In genomic region chr21:15520811-15521643, GRCh38 we compare ENCODE assay signal across 10 cellular contexts.
A peak's percentile ranks its signal among the peaks of the same experiment; 100 is the strongest.
DNase-seq lines count a peak whose midpoint lies in the region; ATAC-seq, FAIRE-seq and TF ChIP-seq lines count a peak whose summit lies in the region.
"Had no signal": no experiment of that assay in that cellular context is flagged by ENCODE, and none has a peak within 500 bp of the region (broad histone marks: within the 10 kb centered on the region; RNA-seq: fewer than 3 reads in every experiment).

No MANE protein-coding gene starts in this region.

- no peak for FAIRE-seq in HepG2 (lab: Jason Lieb, UNC)
- FAIRE-seq: astrocyte had no signal

- 33% methylated on average over 3 of the region's 4 CpGs for WGBS in HepG2 (ENCODE audit: low lambda C conversion rate)

- no peak overlapping the region for H3K9ac ChIP-seq in HepG2 (ENCODE audit: insufficient read depth, low read depth, low read length)

- peaks cover 29% of the 10 kb centered on the region for H3K4me1 ChIP-seq in HepG2 (ENCODE audit: insufficient read depth, low read length)

- no peak overlapping the region for H3K27ac ChIP-seq in HepG2 (ENCODE audit: extremely low read length, insufficient read depth, low read length)

- ATAC-seq in HepG2 (peak; percentile 95), GM21576 (IDR thresholded peaks at IDR 0.05; ENCODE audit: unreplicated experiment) (no peak), HG03520 (IDR thresholded peaks at IDR 0.05; ENCODE audit: unreplicated experiment) (no peak)

- no peak for TF ChIP-seq RAD21 in HepG2 (CRISPR knock-in tag; IDR thresholded peaks at IDR 0.05)

- no peak for TF ChIP-seq EP300 in HepG2 (IDR thresholded peaks at IDR 0.05; ENCODE audit: low read depth in 2 of 2, low read length in 2 of 2)
- no peak for TF ChIP-seq EP300 in HepG2 (CRISPR knock-in tag; IDR thresholded peaks at IDR 0.05; ENCODE audit: borderline replicate concordance)

- in situ Hi-C loops in astrocyte of the cerebellum (cut with HindIII; ENCODE audit: low sequenced_read_pairs) (no loop called here), HepG2 (cut with HindIII; ENCODE audit: extremely low pct_ligation_motif_present, low pct_unique_long_range_greater_than_20kb) (no loop called here)

- H4K20me1 ChIP-seq in HepG2 (ENCODE audit: insufficient read depth, low read length): no peaks in the 10 kb centered on the region

- H3K36me3 ChIP-seq in HepG2 (replicated peaks in 1 of 2; ENCODE audit: control insufficient read depth in 1 of 2, insufficient read depth in 2 of 2, low read length in 2 of 2): no peaks in the 10 kb centered on the region

- no peaks in the 10 kb centered on the region for H3K9me3 ChIP-seq in HepG2 (ENCODE audit: low read length)

- intact Hi-C loops in HepG2 (cut with micrococcal nuclease; ENCODE audit: unreplicated experiment): no loop called here

- no peak overlapping the region for H2AFZ ChIP-seq in HepG2 (ENCODE audit: low read length)

- TF ChIP-seq POLR2A in HepG2 (IDR thresholded peaks at IDR 0.05; ENCODE audit: insufficient read depth in 1 of 2, low read depth in 2 of 2, low read length in 2 of 2): no peak

- peak overlapping the region; percentile 32 for H3K4me2 ChIP-seq in HepG2 (ENCODE audit: low read depth, low read length)

- POLR2A ChIA-PET in HEK293T (lab: Yijun Ruan, JAX) (no interaction called here), HepG2 (lab: Yijun Ruan, JAX) (no interaction called here)

- H3K4me3 ChIP-seq in astrocyte of the cerebellum (ENCODE audit: low read depth, low read length): no peak overlapping the region
- H3K4me3 ChIP-seq in HepG2 (replicated peaks in 1 of 3; ENCODE audit: insufficient read depth in 1 of 3, low read depth in 2 of 3, low read length in 3 of 3): 0 out of 6 replicates have a peak overlapping the region, but pooled peaks of 1 of the 3 experiments have one; percentile 5

- no peaks in the 10 kb centered on the region for H3K79me2 ChIP-seq in HepG2 (ENCODE audit: insufficient read depth, low read length)

- CTCF ChIA-PET in HEK293T (lab: Yijun Ruan, JAX) (interaction anchor here (1.6 kb wide), 1 partner anchor 11 kb away, joined by 4 read pairs; no protein-coding TSS in a partner anchor), HepG2 (lab: Yijun Ruan, JAX; ENCODE audit: low intra/inter-chr PET ratio, low total read pairs) (no interaction called here)

- peak; percentile 39 for TF ChIP-seq CTCF in AG09319 (IDR thresholded peaks at IDR 0.05; ENCODE audit: low read depth, low read length)
- peak; percentile 27 for TF ChIP-seq CTCF in astrocyte of the cerebellum (IDR thresholded peaks at IDR 0.05; ENCODE audit: low read depth, low read length, missing control alignments)
- peak; percentile 28; the same call in 1 of the 2 replicates for TF ChIP-seq CTCF in HepG2 (CRISPR knock-in tag; IDR thresholded peaks at IDR 0.05)

- no TSS peak for BruUV-seq in HepG2 (replicated peaks; lab: Mats Ljungman, UMichigan)

- H3K27me3 ChIP-seq in HepG2 (ENCODE audit: control insufficient read depth in 1 of 2, insufficient read depth in 2 of 2, low read length in 2 of 2): peaks cover 0 to 3% of the 10 kb centered on the region in 2 experiments; a peak in 1 of 5 replicates

- DNase-seq in AG09319 (ENCODE audit: extremely low read depth, low read depth) (no peak), HEK293T (ENCODE audit: extremely low spot score) (peak; percentile 10), astrocyte of the cerebellum (ENCODE audit: low read depth) (no peak), HepG2 (ENCODE audit: low spot score) (peak; percentile 16), NCI-H2171 (lab: John Stamatoyannopoulos, UW) (no peak)
- no peak for DNase-seq in activated CD4-positive, alpha-beta T cell treated with anti-CD3 and anti-CD28 coated beads for 48 hours
- DNase-seq: activated CD4-positive, CD25-positive, alpha-beta regulatory T cell treated with anti-CD3 and anti-CD28 coated beads, Interleukin-2, amount 50 U/mL, for 72 hours had no signal

TF ChIP-seq in HEK293T, 16 proteins besides CTCF, POLR2A, EP300 and RAD21:
- no peak for TF ChIP-seq HDGF (IDR thresholded peaks at IDR 0.05; ENCODE audit: borderline replicate concordance)
- TF ChIP-seq NFRKB (IDR thresholded peaks at IDR 0.05): no peak

TF ChIP-seq in HepG2, 621 proteins besides CTCF, POLR2A, EP300 and RAD21 (continues in another document):
- TF ChIP-seq TRIM22 (IDR thresholded peaks at IDR 0.05) (no peak), TFDP2 (CRISPR knock-in tag; IDR thresholded peaks at IDR 0.05) (no peak), NR1H2 (CRISPR knock-in tag; IDR thresholded peaks at IDR 0.05; ENCODE audit: borderline replicate concordance, low read depth) (no peak), ZNF337 (CRISPR knock-in tag; IDR thresholded peaks at IDR 0.05; ENCODE audit: borderline replicate concordance, low read depth) (no peak), ZNF383 (CRISPR knock-in tag; IDR thresholded peaks at IDR 0.05; ENCODE audit: borderline replicate concordance) (no peak), KLF13 (CRISPR knock-in tag; IDR thresholded peaks at IDR 0.05) (no peak), ZNF331 (CRISPR knock-in tag; IDR thresholded peaks at IDR 0.05) (no peak), ZNF672 (CRISPR knock-in tag; IDR thresholded peaks at IDR 0.05) (no peak), TFE3 (CRISPR knock-in tag; IDR thresholded peaks at IDR 0.05) (no peak), SMC3 (IDR thresholded peaks at IDR 0.05; ENCODE audit: low read length) (peak; percentile 30; the same call in 1 of the 2 replicates), CBFB (CRISPR knock-in tag; IDR thresholded peaks at IDR 0.05) (no peak), ZNF687 (CRISPR knock-in tag; IDR thresholded peaks at IDR 0.05) (peak; percentile 23; the same call in 1 of the 2 replicates), CBX2 (IDR thresholded peaks at IDR 0.05; ENCODE audit: low read depth, low read length) (no peak), CBX2 (CRISPR knock-in tag; IDR thresholded peaks at IDR 0.05; ENCODE audit: low read depth) (no peak), PCBP1 (IDR thresholded peaks at IDR 0.05; ENCODE audit: borderline replicate concordance, low read depth, low read length) (no peak), MTF2 (CRISPR knock-in tag; IDR thresholded peaks at IDR 0.05; ENCODE audit: borderline replicate concordance) (no peak)

Comparison
In these comparisons a context has a peak if more than half of its experiments do, and no peak if none do; other contexts are left out.
1. DNase-seq: peak in HEK293T (single experiment) and HepG2 (single experiment); none in AG09319 (single experiment), astrocyte of the cerebellum (single experiment), NCI-H2171 (single experiment) and activated CD4-positive, alpha-beta T cell treated with anti-CD3 and anti-CD28 coated beads for 48 hours (single experiment).
2. Peak in every context shown above with its lines, with median percentiles within 50 percentile points of each other: CTCF ChIP-seq.